In genomic region chr20:9202440-9203080, GRCh38 we compare ENCODE assay signal across 18 cellular contexts.
A peak's percentile ranks its signal among the peaks of the same experiment; 100 is the strongest.
DNase-seq lines count a peak whose midpoint lies in the region; ATAC-seq and TF ChIP-seq lines count a peak whose summit lies in the region.
"Had no signal": no experiment of that assay in that cellular context is flagged by ENCODE, and none has a peak within 500 bp of the region (broad histone marks: within the 10 kb centered on the region; RNA-seq: fewer than 3 reads in every experiment).

No MANE protein-coding gene starts in this region.

- ATAC-seq in Right ventricle myocardium inferior, result peak; percentile 62
- ATAC-seq in right cardiac atrium, result no peak
- no peak for ATAC-seq in HG03108 (IDR thresholded peaks at IDR 0.05; ENCODE audit: unreplicated experiment)
- ATAC-seq: naive thymus-derived CD8-positive, alpha-beta T cell; stimulated activated naive CD8-positive, alpha-beta T cell treated with anti-CD3 and anti-CD28 coated beads, Interleukin-15, amount 100 ng/mL, for 72 hours; WTC11 had no signal

- no peaks in the 10 kb centered on the region for H3K27me3 ChIP-seq in right cardiac atrium (ENCODE audit: control insufficient read depth, insufficient read depth)
- H3K27me3 ChIP-seq: esophagus squamous epithelium, tibial nerve had no signal

- H3K27ac ChIP-seq in right cardiac atrium (ENCODE audit: low read length), result no peak overlapping the region
- H3K27ac ChIP-seq: esophagus squamous epithelium, tibial nerve had no signal

- H3K4me3 ChIP-seq in right cardiac atrium (ENCODE audit: low read length) (no peak overlapping the region), fibroblast of mammary gland (ENCODE audit: control insufficient read depth, low read depth, low read length) (no peak overlapping the region)
- H3K4me3 ChIP-seq: esophagus squamous epithelium, tibial nerve had no signal

- peaks cover 5% of the 10 kb centered on the region for H3K4me1 ChIP-seq in right cardiac atrium (ENCODE audit: control insufficient read depth, insufficient read depth, low read length)
- H3K4me1 ChIP-seq: esophagus squamous epithelium had no signal

- no peaks in the 10 kb centered on the region for H3K9me3 ChIP-seq in right cardiac atrium (ENCODE audit: control insufficient read depth, low read length)
- H3K9me3 ChIP-seq: esophagus squamous epithelium, tibial nerve had no signal

- TF ChIP-seq CTCF in fibroblast of mammary gland (conservative IDR thresholded peaks at IDR 0.05; ENCODE audit: control insufficient read depth, insufficient read depth, low read depth, low read length), result no peak

- 75% methylated on average over 3 of the region's 3 CpGs for WGBS in right cardiac atrium

- DNase-seq in Right ventricle myocardium inferior (ENCODE audit: missing footprints) (no peak), right cardiac atrium (no peak), NCI-H2171 (lab: John Stamatoyannopoulos, UW) (peak; percentile 47), fibroblast of mammary gland (ENCODE audit: low read depth) (peak; percentile 41), dedifferentiated amniotic fluid mesenchymal stem cell (ENCODE audit: extremely low spot score) (no peak), activated T-cell treated with anti-CD3 and anti-CD28 coated beads for 4 hours (no peak)
- no peak for DNase-seq in effector CD8-positive, alpha-beta T cell (lab: John Stamatoyannopoulos, UW)
- DNase-seq: activated naive CD8-positive, alpha-beta T cell treated with anti-CD3 and anti-CD28 coated beads for 36 hours; CD4-positive, CD25-positive, alpha-beta regulatory T cell; effector CD4-positive, alpha-beta T cell; esophagus squamous epithelium; naive thymus-derived CD8-positive, alpha-beta T cell; NCI-H1436 treated with DMSO at 0.1 percent for 48 hours; NCI-H510A treated with DMSO at 0.1 percent for 48 hours; stimulated activated naive CD8-positive, alpha-beta T cell treated with anti-CD3 and anti-CD28 coated beads, Interleukin-15, amount 100 ng/mL, for 72 hours had no signal

- intact Hi-C loops in Right ventricle myocardium inferior (cut with DNase I) (no loop called here), right cardiac atrium (cut with DNase I) (no loop called here)

Comparison
In these comparisons a context has a peak if more than half of its experiments do, and no peak if none do; other contexts are left out.
1. DNase-seq: peak in NCI-H2171 (single experiment) and fibroblast of mammary gland (single experiment); none in Right ventricle myocardium inferior (single experiment), right cardiac atrium (0 of 3), dedifferentiated amniotic fluid mesenchymal stem cell (single experiment), activated T-cell treated with anti-CD3 and anti-CD28 coated beads for 4 hours (single experiment) and effector CD8-positive, alpha-beta T cell (single experiment).